ENCODE assay signal across 13 cellular contexts in genomic region chr2:69779258-69779989, GRCh38. TPM values are rescaled to one million over a fixed set of nuclear protein-coding genes. Genes with fewer than 3 reads are reported as not detected.
DNase-seq lines count a peak whose midpoint lies in the region; ATAC-seq and TF ChIP-seq lines count a peak whose summit lies in the region.
"Had no signal": no experiment of that assay in that cellular context is flagged by ENCODE, and none has a peak within 500 bp of the region (broad histone marks: within the 10 kb centered on the region; RNA-seq: fewer than 3 reads in every experiment).

No MANE protein-coding gene starts in this region.

- H3K27me3 ChIP-seq in HCT116 (ENCODE audit: insufficient read depth, low read length) (no peaks in the 10 kb centered on the region), psoas muscle (ENCODE audit: insufficient read depth in 3 of 3, low read length in 2 of 3) (no peaks in the 10 kb centered on the region)

- no peaks in the 10 kb centered on the region for H3K79me2 ChIP-seq in HCT116 (ENCODE audit: insufficient read depth, low read length)

- RAD21 ChIA-PET in HCT116 (lab: Charles Lee; ENCODE audit: low non-redundant PET in 1 of 2, low total read pairs in 2 of 2, uncharacterized antibody in 2 of 2, unreplicated experiment in 2 of 2): no interaction called here

- no peaks in the 10 kb centered on the region for H3K27me3 Mint-ChIP-seq in activated T-cell treated with anti-CD3 and anti-CD28 coated beads, Interleukin-2, amount 50 U/mL, for 24 hours
- H3K27me3 Mint-ChIP-seq: stimulated activated memory B cell treated with anti-CD40 and anti-IgM and Interleukin-4, amounts not matched to agents 10 μg/mL and 1 μg/mL and 100 μg/mL, for 72 hours had no signal

- TF ChIP-seq CTCF in HCT116 (IDR thresholded peaks at IDR 0.05 in 2 of 3, conservative IDR thresholded peaks at IDR 0.05 in 1 of 3; ENCODE audit: borderline replicate concordance in 1 of 3, insufficient read depth in 1 of 3, low read depth in 2 of 3, low read length in 2 of 3) (no peak), fibroblast of mammary gland (conservative IDR thresholded peaks at IDR 0.05; ENCODE audit: control insufficient read depth, insufficient read depth, low read depth, low read length) (no peak), psoas muscle (IDR thresholded peaks at IDR 0.05) (no peak)

- peak; percentile 95 for ATAC-seq in HCT116
- ATAC-seq in psoas muscle: peak; percentile 70 to 89 (median 86)
- ATAC-seq in GM19397 (IDR thresholded peaks at IDR 0.05; ENCODE audit: unreplicated experiment): no peak
- ATAC-seq: stimulated activated memory B cell treated with anti-CD40 and anti-IgM and Interleukin-4, amounts not matched to agents 10 μg/mL and 1 μg/mL and 100 μg/mL, for 72 hours had no signal

- no peaks in the 10 kb centered on the region for H3K36me3 Mint-ChIP-seq in activated T-cell treated with anti-CD3 and anti-CD28 coated beads, Interleukin-2, amount 50 U/mL, for 24 hours (ENCODE audit: low read depth)
- H3K36me3 Mint-ChIP-seq: stimulated activated memory B cell treated with anti-CD40 and anti-IgM and Interleukin-4, amounts not matched to agents 10 μg/mL and 1 μg/mL and 100 μg/mL, for 72 hours had no signal

- no peaks in the 10 kb centered on the region for H3K36me3 ChIP-seq in HCT116 (ENCODE audit: control insufficient read depth in 1 of 2, insufficient read depth in 2 of 2, low read length in 2 of 2)
- no peaks in the 10 kb centered on the region for H3K36me3 ChIP-seq in psoas muscle (ENCODE audit: insufficient read depth in 1 of 2, low read depth in 1 of 2)

- no TSS peak for BruUV-seq in HCT116 (replicated peaks; lab: Mats Ljungman, UMichigan)

- H3K4me1 Mint-ChIP-seq in activated T-cell treated with anti-CD3 and anti-CD28 coated beads, Interleukin-2, amount 50 U/mL, for 24 hours (ENCODE audit: low read depth): peaks cover 27% of the 10 kb centered on the region

- H3K9me3 ChIP-seq in HCT116 (ENCODE audit: control insufficient read depth in 1 of 2, insufficient read depth in 1 of 2, low read depth in 1 of 2, low read length in 2 of 2) (no peaks in the 10 kb centered on the region), psoas muscle (peaks cover 4% of the 10 kb centered on the region)

- WGBS in psoas muscle, 3 donors: 88 to 96% (median 92%) methylated on average over 5 of the region's 5 CpGs

- CTCF ChIA-PET in HCT116 (lab: Charles Lee): interaction anchor here (1.3 kb wide), 1 partner anchor 55 kb away, joined by 9 read pairs; no protein-coding TSS in a partner anchor

- no peak overlapping the region for H3K27ac Mint-ChIP-seq in activated T-cell treated with anti-CD3 and anti-CD28 coated beads, Interleukin-2, amount 50 U/mL, for 24 hours
- H3K27ac Mint-ChIP-seq: stimulated activated memory B cell treated with anti-CD40 and anti-IgM and Interleukin-4, amounts not matched to agents 10 μg/mL and 1 μg/mL and 100 μg/mL, for 72 hours had no signal

- intact Hi-C loops in HCT116 (cut with micrococcal nuclease): no loop called here
- intact Hi-C loops in psoas muscle (cut with DNase I): loop anchor here (5.0 kb wide), 1 partner anchor 37 kb away; the partner anchor contains the start of gene ANXA4 (in 2 of the 2)

- no peak for TF ChIP-seq POLR2A in HCT116 (IDR thresholded peaks at IDR 0.05; ENCODE audit: borderline replicate concordance, extremely low read depth, insufficient read depth, insufficient read length)

- H4K20me1 ChIP-seq in HCT116 (ENCODE audit: insufficient read depth): no peaks in the 10 kb centered on the region

- H3K27ac ChIP-seq in HCT116 (ENCODE audit: low read depth, low read length) (peak overlapping the region; percentile 27; the same call in 1 of the 2 replicates), psoas muscle (peak overlapping the region; percentile 47)

- no peak for TF ChIP-seq RAD21 in HCT116 (IDR thresholded peaks at IDR 0.05; ENCODE audit: low read depth)

- H3K9me3 Mint-ChIP-seq in activated T-cell treated with anti-CD3 and anti-CD28 coated beads, Interleukin-2, amount 50 U/mL, for 24 hours: no peaks in the 10 kb centered on the region

- peak; percentile 76 for DNase-seq in HCT116 (ENCODE audit: low read depth, low spot score)
- peak; percentile 22 for DNase-seq in RKO (ENCODE audit: low spot score)
- peak; percentile 53 for DNase-seq in fibroblast of mammary gland (ENCODE audit: low read depth)
- DNase-seq in psoas muscle: no peak
- DNase-seq in activated T-cell treated with anti-CD3 and anti-CD28 coated beads, Interleukin-2, amount 50 U/mL, for 24 hours: no peak
- DNase-seq in T-helper 2 cell: no peak
- no peak for DNase-seq in C1 segment of cervical spinal cord (lab: John Stamatoyannopoulos, UW)
- DNase-seq: activated effector memory CD4-positive, alpha-beta T cell treated with Interleukin-2 at 50 U/mL for 16 hours; DND-41; effector memory CD4-positive, alpha-beta T cell had no signal

- H3K4me3 ChIP-seq in HCT116 (replicated peaks in 1 of 2; ENCODE audit: low read depth in 1 of 2, low read length in 2 of 2): peak overlapping the region in 1 of 2 experiments; percentile 9; a peak in 1 of 4 replicates
- H3K4me3 ChIP-seq in fibroblast of mammary gland (ENCODE audit: control insufficient read depth, low read depth, low read length): no peak overlapping the region
- no peak overlapping the region for H3K4me3 ChIP-seq in psoas muscle
- H3K4me3 ChIP-seq: skin epidermis had no signal

- H3K4me3 Mint-ChIP-seq in activated T-cell treated with anti-CD3 and anti-CD28 coated beads, Interleukin-2, amount 50 U/mL, for 24 hours: no peak overlapping the region
- H3K4me3 Mint-ChIP-seq: stimulated activated memory B cell treated with anti-CD40 and anti-IgM and Interleukin-4, amounts not matched to agents 10 μg/mL and 1 μg/mL and 100 μg/mL, for 72 hours had no signal

- H3K9ac ChIP-seq in HCT116 (ENCODE audit: low read length): peak overlapping the region; percentile 18; the same call in 1 of the 2 replicates

- H3K4me1 ChIP-seq in HCT116 (ENCODE audit: control insufficient read depth in 1 of 2, insufficient read depth in 2 of 2, low read length in 2 of 2) (peaks cover 42 to 51% of the 10 kb centered on the region in 2 experiments), psoas muscle (peaks cover 28% of the 10 kb centered on the region)

- H3K9me2 ChIP-seq in HCT116 (ENCODE audit: insufficient read depth): no peaks in the 10 kb centered on the region

- no peak overlapping the region for H2AFZ ChIP-seq in HCT116 (ENCODE audit: low read depth, low read length, poor library complexity, severe bottlenecking)

- peak overlapping the region; percentile 66 for H3K4me2 ChIP-seq in HCT116 (ENCODE audit: low read length)

- POLR2A ChIA-PET in HCT116 (lab: Charles Lee): interaction anchor here (1.3 kb wide), 1 partner anchor 9 kb away, joined by 3 read pairs; no protein-coding TSS in a partner anchor

TF ChIP-seq in HCT116, 20 proteins besides CTCF, POLR2A, EP300 and RAD21:
- no peak for TF ChIP-seq ZBTB33 (IDR thresholded peaks at IDR 0.05; ENCODE audit: extremely low read depth, insufficient replicate concordance, low read length)
- peak; percentile 80 for TF ChIP-seq JUND (IDR thresholded peaks at IDR 0.05)
- peak; percentile 80; the same call in 1 of the 2 replicates for TF ChIP-seq CBX3 (IDR thresholded peaks at IDR 0.05; ENCODE audit: low read depth)
- peak; percentile 78 for TF ChIP-seq FOSL1 (IDR thresholded peaks at IDR 0.05; ENCODE audit: low read depth)
- TF ChIP-seq SP1 (IDR thresholded peaks at IDR 0.05; ENCODE audit: low read depth): peak; percentile 77
- peak; percentile 59; the same call in 1 of the 2 replicates for TF ChIP-seq SIN3A (IDR thresholded peaks at IDR 0.05; ENCODE audit: low read depth)
- no peak for TF ChIP-seq EZH2 (IDR thresholded peaks at IDR 0.05)
TF ChIP-seq in HCT116: peak in this region for 5.

RNA-seq across cellular contexts. Expression of gene ANXA4, which starts 37.5 kb away (rescaled TPM):
- total RNA-seq in HCT116 (2021; ENCODE audit: unreplicated experiment) (64.6 TPM), psoas muscle (10 to 100 TPM; 19.4 to 29.0 (median 23.4) TPM)
- polyA plus RNA-seq in HCT116 (2012): 68.6 and 75.8 TPM in 2 replicates
- 10 to 100 TPM; 13.2 to 17.0 (median 13.2) TPM for polyA plus RNA-seq in psoas muscle

RNA-seq across cellular contexts. Expression of gene GMCL1, which starts 50.0 kb away (rescaled TPM):
- total RNA-seq in HCT116 (2021; ENCODE audit: unreplicated experiment): 16.7 TPM
- polyA plus RNA-seq in HCT116 (2012): 5.1 and 6.9 TPM in 2 replicates
- total RNA-seq in psoas muscle: 1 to 10 TPM; 3.0 to 4.1 (median 3.1) TPM
- 1 to 10 TPM; 1.3 to 2.9 (median 2.0) TPM for polyA plus RNA-seq in psoas muscle

Comparison
In these comparisons a context has a peak if more than half of its experiments do, and no peak if none do; other contexts are left out.
1. DNase-seq: peak in HCT116 (single experiment), RKO (single experiment) and fibroblast of mammary gland (single experiment); none in psoas muscle (0 of 2), activated T-cell treated with anti-CD3 and anti-CD28 coated beads, Interleukin-2, amount 50 U/mL, for 24 hours (single experiment), T-helper 2 cell (0 of 5) and C1 segment of cervical spinal cord (0 of 14).